Comparison of ENCODE assay signal across 22 cellular contexts in the genomic region with DNA sequence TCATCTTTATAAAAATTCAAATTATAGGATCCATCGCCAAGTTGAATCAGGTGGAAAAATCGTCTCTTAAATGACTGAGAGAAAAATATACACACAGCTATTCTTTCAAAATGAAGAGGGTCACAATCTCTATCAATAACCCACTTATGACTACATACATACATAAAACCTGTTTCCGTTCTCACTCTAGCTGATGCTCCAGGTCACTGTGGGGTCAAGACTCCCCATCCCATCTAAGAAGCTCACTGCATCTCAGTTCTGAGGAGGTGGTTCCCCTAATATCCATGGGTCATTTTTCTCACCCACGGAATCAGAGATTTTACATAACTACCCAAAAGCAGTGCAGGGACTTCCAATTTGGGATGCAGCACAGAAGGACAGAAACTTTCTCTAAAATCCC. TPM values are rescaled to one million over a fixed set of nuclear protein-coding genes. Genes with fewer than 3 reads are reported as not detected.
A peak's percentile ranks its signal among the peaks of the same experiment; 100 is the strongest.
DNase-seq lines count a peak whose midpoint lies in the region; ATAC-seq and TF ChIP-seq lines count a peak whose summit lies in the region.
"Had no signal": no experiment of that assay in that cellular context is flagged by ENCODE, and none has a peak within 500 bp of the region (broad histone marks: within the 10 kb centered on the region; RNA-seq: fewer than 3 reads in every experiment).

No MANE protein-coding gene starts in this region.

- H3K27me3 ChIP-seq in CD4-positive, CD25-positive, alpha-beta regulatory T cell (ENCODE audit: control insufficient read depth, insufficient read depth, low read length): no peaks in the 10 kb centered on the region
- no peaks in the 10 kb centered on the region for H3K27me3 ChIP-seq in dorsolateral prefrontal cortex
- H3K27me3 ChIP-seq: BLaER1 had no signal

- H3K4me1 ChIP-seq in CD4-positive, CD25-positive, alpha-beta regulatory T cell (ENCODE audit: control insufficient read depth, insufficient read depth, low read length, poor library complexity, severe bottlenecking): peaks cover 7% of the 10 kb centered on the region

- peaks cover 67% of the 10 kb centered on the region for H3K36me3 Mint-ChIP-seq in CD4-positive, CD25-positive, alpha-beta regulatory T cell
- H3K36me3 Mint-ChIP-seq: CD14-positive monocyte had no signal

- peaks cover 12% of the 10 kb centered on the region for H3K36me3 ChIP-seq in CD4-positive, CD25-positive, alpha-beta regulatory T cell (ENCODE audit: control insufficient read depth, insufficient read depth, low read length)
- H3K36me3 ChIP-seq: BLaER1 had no signal

- TF ChIP-seq CTCF in GM12865 (IDR thresholded peaks at IDR 0.05; ENCODE audit: insufficient read depth, low read depth, low read length, missing control alignments) (no peak), dorsolateral prefrontal cortex (IDR thresholded peaks at IDR 0.05 in 54 of 56, conservative IDR thresholded peaks at IDR 0.05 in 2 of 56; ENCODE audit: low read depth in 1 of 56, partially characterized antibody in 56 of 56) (no peak)

- peaks cover 0 to 3% (median 0%) of the 10 kb centered on the region in 7 donors for H3K9me3 Mint-ChIP-seq in CD4-positive, CD25-positive, alpha-beta regulatory T cell
- H3K9me3 Mint-ChIP-seq: CD14-positive monocyte; CD8-positive, alpha-beta memory T cell; HFFc6; IgD-negative memory B cell had no signal

- no peak for ATAC-seq in CD4-positive, CD25-positive, alpha-beta regulatory T cell (ENCODE audit: low read depth in 2 of 2)
- no peak for ATAC-seq in HG03175 (IDR thresholded peaks at IDR 0.05; ENCODE audit: unreplicated experiment)
- no peak for ATAC-seq in HG02798 (IDR thresholded peaks at IDR 0.05; ENCODE audit: poor library complexity, unreplicated experiment)
- ATAC-seq: HCT116 had no signal

- intact Hi-C loops in dorsolateral prefrontal cortex (cut with DNase I): loop anchor here (5.0 kb wide), 1 partner anchor 56 kb away; a partner anchor contains a TSS

- H3K4me3 ChIP-seq in CD4-positive, CD25-positive, alpha-beta regulatory T cell (ENCODE audit: low read depth, low read length): no peak overlapping the region
- H3K4me3 ChIP-seq in GM12865 (ENCODE audit: low read depth, low read length) (no peak overlapping the region), dorsolateral prefrontal cortex (no peak overlapping the region)
- H3K4me3 ChIP-seq: BLaER1 had no signal

- H3K27ac ChIP-seq in CD4-positive, CD25-positive, alpha-beta regulatory T cell (ENCODE audit: insufficient read depth, low read length, poor library complexity, severe bottlenecking): no peak overlapping the region
- H3K27ac ChIP-seq in angular gyrus (ENCODE audit: low read depth, low read length) (peak overlapping the region; percentile 81), dorsolateral prefrontal cortex (peak overlapping the region in 58 of 59 donors; percentile 31 to 95 (median 88))
- H3K27ac ChIP-seq: BLaER1 had no signal

- H3K4me3 Mint-ChIP-seq in CD4-positive, CD25-positive, alpha-beta regulatory T cell: no peak overlapping the region
- H3K4me3 Mint-ChIP-seq: CD14-positive monocyte, HFFc6 had no signal

- H3K9me3 ChIP-seq in CD4-positive, CD25-positive, alpha-beta regulatory T cell (ENCODE audit: control insufficient read depth in 2 of 2, low read length in 2 of 2): no peaks in the 10 kb centered on the region
- H3K9me3 ChIP-seq: BLaER1 had no signal

- H3K27me3 Mint-ChIP-seq in CD4-positive, CD25-positive, alpha-beta regulatory T cell: no peaks in the 10 kb centered on the region
- H3K27me3 Mint-ChIP-seq: CD8-positive, alpha-beta memory T cell; IgD-negative memory B cell had no signal

- DNase-seq in CD4-positive, CD25-positive, alpha-beta regulatory T cell: no peak
- peak; percentile 20 for DNase-seq in GM12865 (ENCODE audit: low read depth)
- no peak for DNase-seq in dorsolateral prefrontal cortex
- no peak for DNase-seq in T-helper 2 cell
- DNase-seq in NCI-H1048 (lab: John Stamatoyannopoulos, UW): no peak
- DNase-seq: 8988T; CD8-positive, alpha-beta memory T cell; COR-L47; DMS 273 treated with DMSO at 0.1 percent for 48 hours; DMS53; GOT3; H7; HFFc6; Karpas-422; KBM-7 had no signal

- H3K27ac Mint-ChIP-seq in CD4-positive, CD25-positive, alpha-beta regulatory T cell: peak overlapping the region in 2 of 3 donors; percentile 16 to 34
- H3K27ac Mint-ChIP-seq: CD14-positive monocyte, HFFc6, IgD-negative memory B cell had no signal

- peaks cover 17 to 29% (median 22%) of the 10 kb centered on the region in 4 donors for H3K4me1 Mint-ChIP-seq in CD4-positive, CD25-positive, alpha-beta regulatory T cell

RNA-seq across cellular contexts. Expression of a gene that starts 56.8 kb away (rescaled TPM):
- 75.0 TPM for total RNA-seq in CD4-positive, CD25-positive, alpha-beta regulatory T cell
- polyA plus RNA-seq in CD4-positive, CD25-positive, alpha-beta regulatory T cell: 1 to 10 TPM; 4.4 to 8.3 (median 6.6) TPM
- 100 to 1,000 TPM in 118 of 120 experiments, 10 to 100 TPM in 2; 92.4 to 354 (median 139) TPM for total RNA-seq in dorsolateral prefrontal cortex
- polyA plus RNA-seq: CD14-positive monocyte had no signal
